Comparison of ENCODE assay signal across 23 cellular contexts in the genomic region with DNA sequence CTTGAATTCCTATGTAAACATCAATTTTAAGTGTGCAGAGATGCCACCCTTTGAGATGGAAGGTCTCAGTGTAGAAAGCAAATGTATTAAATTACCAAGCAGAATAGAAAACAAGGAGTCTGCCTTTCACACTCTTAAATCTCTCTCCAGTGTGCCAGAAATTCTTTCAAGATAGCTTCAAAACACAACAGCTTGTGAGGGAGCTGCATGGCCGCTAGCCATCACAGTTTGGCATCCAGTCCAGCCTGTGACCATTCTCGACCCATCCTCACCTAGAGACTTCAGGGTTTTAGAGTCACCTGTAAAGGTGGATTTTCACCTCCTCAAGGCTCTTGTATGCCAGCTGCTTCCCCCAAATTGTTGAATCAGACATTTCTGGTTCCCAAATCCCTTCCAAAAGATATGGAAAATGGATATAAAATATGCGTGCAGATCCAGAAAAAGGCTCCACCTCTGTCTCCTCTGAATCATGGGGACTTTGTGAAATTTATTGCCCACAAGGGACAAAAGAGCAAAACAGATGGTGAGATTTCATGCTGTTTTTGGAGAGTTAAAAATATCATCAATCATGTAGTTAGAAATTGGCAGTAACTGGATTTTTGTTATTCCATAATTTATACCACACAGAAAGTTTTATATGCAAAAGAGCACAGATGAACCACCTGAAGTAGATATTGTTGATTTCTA.
DNase-seq lines count a peak whose midpoint lies in the region; ATAC-seq and TF ChIP-seq lines count a peak whose summit lies in the region.
"Had no signal": no experiment of that assay in that cellular context is flagged by ENCODE, and none has a peak within 500 bp of the region (broad histone marks: within the 10 kb centered on the region; RNA-seq: fewer than 3 reads in every experiment).

No MANE protein-coding gene starts in this region.

- DNase-seq in AG08395 (ENCODE audit: low spot score) (peak; percentile 27), myocyte (ENCODE audit: low read depth) (peak; percentile 26), iPS-NIHi7 (ENCODE audit: extremely low spot score) (no peak)
- no peak for DNase-seq in activated naive CD4-positive, alpha-beta T cell treated with anti-CD3 and anti-CD28 coated beads, Interleukin-2, amount 50 U/mL, for 72 hours (ENCODE audit: low spot score in 2 of 2)
- DNase-seq: activated CD4-positive, alpha-beta T cell treated with anti-CD3 and anti-CD28 coated beads for 1 hour; activated CD8-positive, alpha-beta T cell treated with anti-CD3 and anti-CD28 coated beads for 36 hours; caudate nucleus; COR-L47; dermis blood vessel endothelial cell; left ventricle myocardium superior; naive thymus-derived CD4-positive, alpha-beta T cell; nucleus accumbens; stimulated activated naive CD8-positive, alpha-beta T cell treated with anti-CD3 and anti-CD28 coated beads, Interleukin-15, Interleukin-2, amounts not matched to agents 100 U/mL and 50 U/mL, for 24 hours; T-helper 17 cell; thyroid gland had no signal

- no peak for TF ChIP-seq CTCF in HEK293 (tag by site-specific recombination; IDR thresholded peaks at IDR 0.05)

- peaks cover 3 to 5% of the 10 kb centered on the region in 2 donors for H3K9me3 Mint-ChIP-seq in activated naive CD4-positive, alpha-beta T cell treated with anti-CD3 and anti-CD28 coated beads, Interleukin-2, amount 50 U/mL, for 72 hours
- H3K9me3 Mint-ChIP-seq: activated T-helper 17 cell treated with anti-CD3 and anti-CD28 coated beads, Interleukin-2, amount 50 U/mL, for 72 hours had no signal

- H3K27ac ChIP-seq in HEK293 (ENCODE audit: extremely low read depth, low read depth, low read length) = no peak overlapping the region
- H3K27ac ChIP-seq in angular gyrus (ENCODE audit: low read depth, low read length) = peak overlapping the region; percentile 66
- H3K27ac ChIP-seq: BLaER1 treated with 17β-estradiol and CSF1 and Interleukin-3, amounts not matched to agents 10 nM and 100 nM; SK-N-MC; thyroid gland had no signal

- CTCF ChIA-PET in HEK293 (lab: Yijun Ruan, JAX) = no interaction called here

- no peak for ATAC-seq in HG02610 (IDR thresholded peaks at IDR 0.05; ENCODE audit: unreplicated experiment)
- ATAC-seq in activated naive CD4-positive, alpha-beta T cell treated with anti-CD3 and anti-CD28 coated beads, Interleukin-2, amount 50 U/mL, for 72 hours = no peak
- ATAC-seq in activated CD4-positive, CD25-positive, alpha-beta regulatory T cell treated with anti-CD3 and anti-CD28 coated beads, Interleukin-2, amount 50 U/mL, for 24 hours = no peak
- ATAC-seq: activated CD8-positive, alpha-beta T cell treated with anti-CD3 and anti-CD28 coated beads for 36 hours; activated T-helper 17 cell treated with anti-CD3 and anti-CD28 coated beads, Interleukin-2, amount 50 U/mL, for 72 hours; left ventricle myocardium superior; naive thymus-derived CD4-positive, alpha-beta T cell; stimulated activated naive CD8-positive, alpha-beta T cell treated with anti-CD3 and anti-CD28 coated beads, Interleukin-15, Interleukin-2, amounts not matched to agents 100 U/mL and 50 U/mL, for 24 hours; T-helper 17 cell had no signal

- H3K4me3 ChIP-seq in HEK293 (ENCODE audit: low read depth, low read length) = no peak overlapping the region
- H3K4me3 ChIP-seq: BLaER1 treated with 17β-estradiol and CSF1 and Interleukin-3, amounts not matched to agents 10 nM and 100 nM; SK-N-MC; thyroid gland had no signal

- H3K9me3 ChIP-seq in HEK293 (ENCODE audit: control insufficient read depth, insufficient read depth, low read depth, low read length) = no peaks in the 10 kb centered on the region
- H3K9me3 ChIP-seq: BLaER1 treated with 17β-estradiol and CSF1 and Interleukin-3, amounts not matched to agents 10 nM and 100 nM; thyroid gland had no signal

- no peaks in the 10 kb centered on the region for H3K4me1 ChIP-seq in HEK293 (ENCODE audit: control insufficient read depth, insufficient read depth, low read length)
- H3K4me1 ChIP-seq: BLaER1 treated with 17β-estradiol and CSF1 and Interleukin-3, amounts not matched to agents 10 nM and 100 nM; thyroid gland had no signal

- H3K27ac Mint-ChIP-seq in activated naive CD4-positive, alpha-beta T cell treated with anti-CD3 and anti-CD28 coated beads, Interleukin-2, amount 50 U/mL, for 72 hours = no peak overlapping the region
- H3K27ac Mint-ChIP-seq: activated CD8-positive, alpha-beta T cell treated with anti-CD3 and anti-CD28 coated beads for 36 hours; activated naive CD8-positive, alpha-beta T cell; activated T-helper 17 cell treated with anti-CD3 and anti-CD28 coated beads, Interleukin-2, amount 50 U/mL, for 72 hours; naive thymus-derived CD4-positive, alpha-beta T cell; T-helper 17 cell had no signal

- no peaks in the 10 kb centered on the region for H3K36me3 ChIP-seq in HEK293 (ENCODE audit: control insufficient read depth in 2 of 2, insufficient read depth in 1 of 2, low read length in 2 of 2)
- H3K36me3 ChIP-seq: BLaER1 treated with 17β-estradiol and CSF1 and Interleukin-3, amounts not matched to agents 10 nM and 100 nM; thyroid gland had no signal

- H3K36me3 Mint-ChIP-seq in activated naive CD4-positive, alpha-beta T cell treated with anti-CD3 and anti-CD28 coated beads, Interleukin-2, amount 50 U/mL, for 72 hours = no peaks in the 10 kb centered on the region
- H3K36me3 Mint-ChIP-seq: activated naive CD8-positive, alpha-beta T cell; naive thymus-derived CD4-positive, alpha-beta T cell had no signal

- POLR2A ChIA-PET in HEK293 (lab: Yijun Ruan, JAX) = no interaction called here

TF ChIP-seq in HEK293, 187 proteins besides CTCF, POLR2A, EP300 and RAD21:
- no peak for TF ChIP-seq ZNF561 (tag by site-specific recombination; IDR thresholded peaks at IDR 0.05; ENCODE audit: borderline replicate concordance)
- no peak for TF ChIP-seq IKZF3 (tag by site-specific recombination; IDR thresholded peaks at IDR 0.05)
- TF ChIP-seq YY1 (tag by site-specific recombination; IDR thresholded peaks at IDR 0.05) = no peak
- TF ChIP-seq, protein P1, sequence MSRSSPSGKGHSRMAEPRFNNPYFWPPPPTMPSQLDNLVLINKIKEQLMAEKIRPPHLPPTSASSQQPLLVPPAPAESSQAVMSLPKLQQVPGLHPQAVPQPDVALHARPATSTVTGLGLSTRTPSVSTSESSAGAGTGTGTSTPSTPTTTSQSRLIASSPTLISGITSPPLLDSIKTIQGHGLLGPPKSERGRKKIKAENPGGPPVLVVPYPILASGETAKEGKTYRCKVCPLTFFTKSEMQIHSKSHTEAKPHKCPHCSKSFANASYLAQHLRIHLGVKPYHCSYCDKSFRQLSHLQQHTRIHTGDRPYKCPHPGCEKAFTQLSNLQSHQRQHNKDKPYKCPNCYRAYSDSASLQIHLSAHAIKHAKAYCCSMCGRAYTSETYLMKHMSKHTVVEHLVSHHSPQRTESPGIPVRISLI (tag by site-specific recombination; IDR thresholded peaks at IDR 0.05) = no peak
- TF ChIP-seq FEZF1 (tag by site-specific recombination; IDR thresholded peaks at IDR 0.05) = 0 out of 2 replicates have a peak, but pooled peaks have one; percentile 9
- TF ChIP-seq ZSCAN23 (tag by site-specific recombination; IDR thresholded peaks at IDR 0.05) = no peak
- TF ChIP-seq ZBTB8A (tag by site-specific recombination; IDR thresholded peaks at IDR 0.05) = no peak

Comparison
In these comparisons a context has a peak if more than half of its experiments do, and no peak if none do; other contexts are left out.
1. DNase-seq: peak in AG08395 (single experiment) and myocyte (single experiment); none in activated naive CD4-positive, alpha-beta T cell treated with anti-CD3 and anti-CD28 coated beads, Interleukin-2, amount 50 U/mL, for 72 hours (0 of 2) and iPS-NIHi7 (single experiment).